9 cellular contexts compared by ENCODE assay signal in genomic region chr2:62660582-62661262, GRCh38. TPM values are rescaled to one million over a fixed set of nuclear protein-coding genes. Genes with fewer than 3 reads are reported as not detected.
DNase-seq lines count a peak whose midpoint lies in the region; ATAC-seq and TF ChIP-seq lines count a peak whose summit lies in the region.
"Had no signal": no experiment of that assay in that cellular context is flagged by ENCODE, and none has a peak within 500 bp of the region (broad histone marks: within the 10 kb centered on the region; RNA-seq: fewer than 3 reads in every experiment).

No MANE protein-coding gene starts in this region.

- DNase-seq in AML-193 (lab: John Stamatoyannopoulos, UW): peak; percentile 5 to 10
- peak; percentile 91 for DNase-seq in astrocyte of the spinal cord (ENCODE audit: low read depth, low spot score)
- no peak for DNase-seq in progenitor cell of endocrine pancreas (ENCODE audit: low spot score, unreplicated experiment)
- no peak for DNase-seq in inferior parietal cortex (ENCODE audit: extremely low spot score)
- DNase-seq in HAP-1 (ENCODE audit: low spot score in 2 of 2): no peak
- no peak for DNase-seq in LoVo (ENCODE audit: low spot score)
- DNase-seq: NCI-H748 treated with DMSO at 0.1 percent for 48 hours had no signal

- no peak overlapping the region for H3K4me3 Mint-ChIP-seq in progenitor cell of endocrine pancreas (ENCODE audit: low read depth)

- no peaks in the 10 kb centered on the region for H3K36me3 ChIP-seq in mucosa of stomach (ENCODE audit: control insufficient read depth, insufficient read depth, low read length)
- H3K36me3 ChIP-seq in HAP-1 (replicated peaks): no peaks in the 10 kb centered on the region

- TF ChIP-seq CTCF in astrocyte of the spinal cord (IDR thresholded peaks at IDR 0.05; ENCODE audit: low read depth, low read length): no peak
- TF ChIP-seq CTCF in progenitor cell of endocrine pancreas (IDR thresholded peaks at IDR 0.05; ENCODE audit: unreplicated experiment): no peak

- H3K9me3 ChIP-seq in mucosa of stomach (ENCODE audit: control insufficient read depth, low read length) (no peaks in the 10 kb centered on the region), HAP-1 (no peaks in the 10 kb centered on the region)

- H3K4me3 ChIP-seq in astrocyte of the spinal cord (ENCODE audit: low read depth, low read length) (no peak overlapping the region), mucosa of stomach (ENCODE audit: low read length) (no peak overlapping the region), HAP-1 (no peak overlapping the region)

- H3K27me3 ChIP-seq in mucosa of stomach (ENCODE audit: control insufficient read depth, insufficient read depth, low read length) (no peaks in the 10 kb centered on the region), HAP-1 (ENCODE audit: low read depth) (no peaks in the 10 kb centered on the region)

- H3K27me3 Mint-ChIP-seq in progenitor cell of endocrine pancreas: peaks cover 2% of the 10 kb centered on the region

- H3K27ac Mint-ChIP-seq in progenitor cell of endocrine pancreas: no peak overlapping the region

- no peaks in the 10 kb centered on the region for H3K9me3 Mint-ChIP-seq in progenitor cell of endocrine pancreas (ENCODE audit: low read depth)

- peak; percentile 27 for ATAC-seq in HG02642 (IDR thresholded peaks at IDR 0.05; ENCODE audit: poor library complexity, unreplicated experiment)

- H3K4me1 Mint-ChIP-seq in progenitor cell of endocrine pancreas (ENCODE audit: low read depth): peaks cover 2% of the 10 kb centered on the region

- peak overlapping the region; percentile 13 for H3K9ac ChIP-seq in mucosa of stomach (ENCODE audit: low read length)

- in situ Hi-C loops in astrocyte of the spinal cord (cut with HindIII; ENCODE audit: low sequenced_read_pairs): no loop called here
- in situ Hi-C loops in HAP-1 (cut with MboI; ENCODE audit: low sequenced_read_pairs): no loop called here

- no peaks in the 10 kb centered on the region for H3K4me1 ChIP-seq in mucosa of stomach (ENCODE audit: control insufficient read depth, insufficient read depth, low read length)
- H3K4me1 ChIP-seq in HAP-1: peaks cover 3% of the 10 kb centered on the region; the same call in 1 of the 2 replicates

- no peaks in the 10 kb centered on the region for H3K36me3 Mint-ChIP-seq in progenitor cell of endocrine pancreas (ENCODE audit: insufficient read depth)

RNA-seq across cellular contexts. Expression of gene EHBP1, which starts 44.8 kb away (rescaled TPM):
- 45.6 and 49.9 TPM in 2 replicates for total RNA-seq in progenitor cell of endocrine pancreas

Comparison
In these comparisons a context has a peak if more than half of its experiments do, and no peak if none do; other contexts are left out.
1. DNase-seq: peak in AML-193 (2 of 2) and astrocyte of the spinal cord (single experiment); none in progenitor cell of endocrine pancreas (single experiment), inferior parietal cortex (single experiment), HAP-1 (0 of 2) and LoVo (single experiment).